ENCODE assay signal across 8 cellular contexts in the genomic region with DNA sequence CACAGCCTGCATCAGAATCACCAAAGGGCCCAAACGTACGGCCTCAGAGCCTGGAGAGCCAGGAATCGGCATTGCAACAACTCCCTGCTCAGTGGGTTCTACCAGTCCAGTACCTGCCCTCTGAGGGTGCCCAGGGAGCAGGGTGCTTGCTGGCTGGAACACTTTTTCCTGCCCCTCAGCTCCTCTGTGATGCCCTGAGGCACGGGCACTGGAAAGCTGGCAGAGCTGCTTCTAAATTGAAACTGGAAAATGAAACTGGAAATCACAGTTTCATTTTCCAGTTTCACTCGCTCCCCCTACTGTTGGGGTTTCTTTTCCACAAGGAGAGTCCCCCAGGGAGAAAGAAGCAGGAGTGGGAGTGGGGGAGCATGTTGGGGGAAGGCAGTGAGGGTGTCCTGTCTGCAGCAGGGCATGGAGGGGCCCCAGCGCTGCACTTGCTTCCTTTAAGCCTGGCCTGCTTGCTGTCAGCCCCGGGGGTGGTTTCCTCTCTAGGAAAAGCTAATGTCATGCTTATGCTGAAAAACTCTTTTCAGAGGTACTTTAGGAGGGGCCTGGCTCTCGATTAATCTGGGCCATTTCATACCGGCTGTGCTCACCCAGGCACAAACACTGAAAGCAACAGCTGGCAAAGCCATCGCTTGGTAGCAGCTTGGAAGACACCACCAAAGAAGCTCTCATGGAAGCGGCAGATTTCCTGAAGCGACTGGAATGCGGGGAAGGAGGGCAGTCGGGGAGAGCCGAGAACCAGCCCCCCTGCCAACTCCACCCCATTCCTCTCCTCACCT. TPM values are rescaled to one million over a fixed set of nuclear protein-coding genes. Genes with fewer than 3 reads are reported as not detected.
DNase-seq lines count a peak whose midpoint lies in the region; ATAC-seq and TF ChIP-seq lines count a peak whose summit lies in the region.

No MANE protein-coding gene starts in this region.

- H3K9me3 ChIP-seq in NT2/D1 (ENCODE audit: insufficient read depth, low read length) (peaks cover 9% of the 10 kb centered on the region; the same call in 1 of the 2 replicates), duodenal mucosa (ENCODE audit: control insufficient read depth in 1 of 2, low read length in 2 of 2) (no peaks in the 10 kb centered on the region)

- peaks cover 5% of the 10 kb centered on the region for H3K4me1 ChIP-seq in NT2/D1 (ENCODE audit: insufficient read depth, insufficient read length)
- peaks cover 95 to 96% of the 10 kb centered on the region in 2 donors for H3K4me1 ChIP-seq in duodenal mucosa (ENCODE audit: control insufficient read depth in 1 of 2, insufficient read depth in 2 of 2, low read length in 2 of 2)

- H3K36me3 ChIP-seq in NT2/D1 (ENCODE audit: insufficient read depth, insufficient read length, low read length) (no peaks in the 10 kb centered on the region), duodenal mucosa (ENCODE audit: control insufficient read depth in 1 of 2, insufficient read depth in 2 of 2, low read length in 2 of 2) (peaks cover 0 to 10% of the 10 kb centered on the region in 2 donors)

- peak overlapping the region; percentile 1 for H3K9ac ChIP-seq in NT2/D1 (ENCODE audit: insufficient read length, low read depth)
- H3K9ac ChIP-seq in duodenal mucosa (ENCODE audit: low read depth in 1 of 2, low read length in 2 of 2), result peak overlapping the region; percentile 41 to 73

- no peak overlapping the region for H3K4me3 ChIP-seq in NT2/D1 (ENCODE audit: insufficient read length, low read depth)
- H3K4me3 ChIP-seq in duodenal mucosa (ENCODE audit: low read depth in 1 of 2, low read length in 2 of 2), result peak overlapping the region; percentile 56 to 57

- no peaks in the 10 kb centered on the region for H3K27me3 ChIP-seq in NT2/D1 (ENCODE audit: insufficient read depth, insufficient read length)
- no peaks in the 10 kb centered on the region for H3K27me3 ChIP-seq in duodenal mucosa (ENCODE audit: control insufficient read depth in 1 of 2, insufficient read depth in 2 of 2, low read length in 2 of 2)

- TF ChIP-seq CTCF in omental fat pad (IDR thresholded peaks at IDR 0.05), result no peak

- H3K27ac ChIP-seq in duodenal mucosa (ENCODE audit: low read depth, low read length), result peak overlapping the region; percentile 84

- ATAC-seq in omental fat pad (ENCODE audit: low FRiP score) (peak; percentile 51), GM21737 (IDR thresholded peaks at IDR 0.05; ENCODE audit: unreplicated experiment) (no peak)

- DNase-seq in ELF-1 (ENCODE audit: low read depth, low spot score) (peak; percentile 41), NT2/D1 (ENCODE audit: low read depth, low spot score) (no peak), omental fat pad (ENCODE audit: low spot score) (no peak), DMS153 treated with DMSO at 0.1 percent for 48 hours (lab: John Stamatoyannopoulos, UW; ENCODE audit: unreplicated experiment) (no peak), NCI-H2107 treated with DMSO at 0.1 percent for 48 hours (lab: John Stamatoyannopoulos, UW; ENCODE audit: unreplicated experiment) (no peak), putamen (ENCODE audit: low spot score) (no peak)

RNA-seq across cellular contexts. Expression of a gene that starts 26.2 kb away (rescaled TPM):
- total RNA-seq in omental fat pad, result 100 to 1,000 TPM in 3 of 4 donors, 10 to 100 TPM in 1; 23.5 to 172 (median 133) TPM
